Comparison of ENCODE assay signal across 14 cellular contexts in the genomic region with DNA sequence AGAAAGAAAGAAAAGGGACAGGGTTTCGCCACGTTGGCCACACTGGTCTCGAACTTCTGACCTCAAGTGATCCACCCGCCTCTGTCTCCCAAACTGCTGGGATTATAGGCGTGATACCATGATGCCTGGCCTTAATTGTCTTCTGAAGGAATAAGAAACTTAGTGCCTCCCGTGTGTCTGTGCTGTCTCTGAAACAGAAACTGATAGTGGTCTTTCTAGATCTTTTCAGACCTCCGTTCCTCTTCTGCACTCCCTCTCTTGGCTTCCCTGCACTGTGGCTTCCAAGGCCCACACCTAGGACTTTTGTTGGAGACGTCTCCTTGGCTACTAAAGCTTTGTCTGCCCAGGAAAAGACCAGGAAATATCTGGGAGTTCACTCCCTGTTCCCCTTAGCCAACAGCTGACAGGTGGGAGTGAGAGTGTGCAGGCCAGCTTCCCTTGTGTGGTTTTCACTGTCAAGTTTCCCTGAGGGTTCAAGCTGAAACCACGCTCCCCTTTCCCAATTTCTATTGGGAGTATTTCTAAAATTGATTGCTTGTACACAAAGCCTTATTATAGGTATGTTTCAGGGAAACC. TPM values are rescaled to one million over a fixed set of nuclear protein-coding genes. Genes with fewer than 3 reads are reported as not detected.
DNase-seq lines count a peak whose midpoint lies in the region; ATAC-seq and TF ChIP-seq lines count a peak whose summit lies in the region.
"Had no signal": no experiment of that assay in that cellular context is flagged by ENCODE, and none has a peak within 500 bp of the region (broad histone marks: within the 10 kb centered on the region; RNA-seq: fewer than 3 reads in every experiment).

No MANE protein-coding gene starts in this region.

- ATAC-seq in GM19455 (IDR thresholded peaks at IDR 0.05; ENCODE audit: unreplicated experiment) (peak; percentile 76), HG03159 (IDR thresholded peaks at IDR 0.05; ENCODE audit: unreplicated experiment) (peak; percentile 57)
- ATAC-seq: activated T-cell treated with anti-CD3 and anti-CD28 coated beads, Interleukin-2, amount 50 U/mL, for 4 hours had no signal

- no peaks in the 10 kb centered on the region for H3K79me2 ChIP-seq in neural progenitor cell (ENCODE audit: low read depth)

- H3K4me1 Mint-ChIP-seq in neural progenitor cell = peaks cover 20% of the 10 kb centered on the region

- H3K36me3 ChIP-seq in neural progenitor cell = no peaks in the 10 kb centered on the region
- H3K36me3 ChIP-seq: sigmoid colon had no signal

- no peaks in the 10 kb centered on the region for H3K9me3 ChIP-seq in neural progenitor cell (ENCODE audit: low read depth)
- H3K9me3 ChIP-seq: sigmoid colon had no signal

- no peaks in the 10 kb centered on the region for H3F3A ChIP-seq in neural progenitor cell (ENCODE audit: low read depth)

- DNase-seq in GM10248 (ENCODE audit: extremely low spot score) (peak; percentile 32), dermis blood vessel endothelial cell (peak; percentile 43), erythroblast (lab: John Stamatoyannopoulos, UW) (no peak), NCI-H187 treated with DMSO at 0.1 percent for 48 hours (lab: John Stamatoyannopoulos, UW) (no peak), cerebellar cortex (ENCODE audit: low spot score) (no peak), neural progenitor cell (ENCODE audit: low spot score) (no peak)
- DNase-seq: activated T-cell treated with anti-CD3 and anti-CD28 coated beads, Interleukin-2, amount 50 U/mL, for 4 hours; NCI-H2107; sigmoid colon had no signal

- no peak overlapping the region for H3K4me2 ChIP-seq in neural progenitor cell

- TF ChIP-seq CTCF in GM10248 (IDR thresholded peaks at IDR 0.05; ENCODE audit: control extremely low read depth, extremely low read depth, low read depth, missing control alignments) = no peak
- TF ChIP-seq CTCF in neural progenitor cell (IDR thresholded peaks at IDR 0.05) = no peak

- CTCF ChIA-PET in GM10248 (lab: Yijun Ruan, JAX) = interaction anchor here (3.3 to 7.2 kb wide), 2 partner anchors 10 to 367 kb away, joined by 36 to 107 read pairs; no protein-coding TSS in a partner anchor

- H3K4me3 ChIP-seq in neural progenitor cell = no peak overlapping the region
- H3K4me3 ChIP-seq: sigmoid colon had no signal

- no peaks in the 10 kb centered on the region for H3K27me3 ChIP-seq in neural progenitor cell
- H3K27me3 ChIP-seq: sigmoid colon had no signal

- no peak overlapping the region for H3K4me3 Mint-ChIP-seq in neural progenitor cell
- H3K4me3 Mint-ChIP-seq: activated T-cell treated with anti-CD3 and anti-CD28 coated beads, Interleukin-2, amount 50 U/mL, for 4 hours; type B pancreatic cell had no signal

- POLR2A ChIA-PET in GM10248 (lab: Yijun Ruan, JAX) = no interaction called here

- TF ChIP-seq POLR2A in erythroblast (IDR thresholded peaks at IDR 0.05; ENCODE audit: low read length) = no peak

- peaks cover 6% of the 10 kb centered on the region for H3K4me1 ChIP-seq in neural progenitor cell
- H3K4me1 ChIP-seq: sigmoid colon had no signal

- H3K9me3 Mint-ChIP-seq in neural progenitor cell = no peaks in the 10 kb centered on the region
- H3K9me3 Mint-ChIP-seq: activated T-cell treated with anti-CD3 and anti-CD28 coated beads, Interleukin-2, amount 50 U/mL, for 4 hours; type B pancreatic cell had no signal

- no peaks in the 10 kb centered on the region for H4K20me1 ChIP-seq in neural progenitor cell (ENCODE audit: low read depth)

- H3K36me3 Mint-ChIP-seq in neural progenitor cell = no peaks in the 10 kb centered on the region
- H3K36me3 Mint-ChIP-seq: type B pancreatic cell had no signal

- H3K27ac ChIP-seq in neural progenitor cell = no peak overlapping the region
- H3K27ac ChIP-seq: RWPE1, sigmoid colon had no signal

- no peak overlapping the region for H3K9ac ChIP-seq in neural progenitor cell

- H3K27ac Mint-ChIP-seq in neural progenitor cell = no peak overlapping the region
- H3K27ac Mint-ChIP-seq: type B pancreatic cell had no signal

- H2AFZ ChIP-seq in neural progenitor cell (replicated peaks) = no peak overlapping the region

- H3K27me3 Mint-ChIP-seq in neural progenitor cell (ENCODE audit: insufficient read depth, low read depth) = peaks cover 6% of the 10 kb centered on the region

RNA-seq across cellular contexts. Expression of gene HTR3B, which starts 10.1 kb away (rescaled TPM):
- total RNA-seq in dermis blood vessel endothelial cell = not detected in 2 replicates
- not detected in 2 replicates for total RNA-seq in neural progenitor cell (ENCODE audit: low replicate concordance)
- total RNA-seq: activated T-cell treated with anti-CD3 and anti-CD28 coated beads, Interleukin-2, amount 50 U/mL, for 4 hours; mononuclear cell; sigmoid colon had no signal

RNA-seq across cellular contexts. Expression of gene USP28, which starts 19.1 kb away (rescaled TPM):
- 38.5 and 53.2 TPM in 2 replicates for total RNA-seq in dermis blood vessel endothelial cell
- 14.2 and 15.1 TPM in 2 replicates for total RNA-seq in neural progenitor cell (ENCODE audit: low replicate concordance)

Comparison
In these comparisons a context has a peak if more than half of its experiments do, and no peak if none do; other contexts are left out.
1. DNase-seq: peak in GM10248 (single experiment) and dermis blood vessel endothelial cell (single experiment); none in erythroblast (0 of 2), NCI-H187 treated with DMSO at 0.1 percent for 48 hours (single experiment), cerebellar cortex (single experiment) and neural progenitor cell (single experiment).